In genomic region chr6:106097368-106098231, GRCh38 we compare ENCODE assay signal across 8 cellular contexts. TPM values are rescaled to one million over a fixed set of nuclear protein-coding genes. Genes with fewer than 3 reads are reported as not detected.
DNase-seq lines count a peak whose midpoint lies in the region; ATAC-seq and TF ChIP-seq lines count a peak whose summit lies in the region.

No MANE protein-coding gene starts in this region.

- peaks cover 33% of the 10 kb centered on the region for H3K4me1 ChIP-seq in Karpas-422 (ENCODE audit: low read length)
- peaks cover 2% of the 10 kb centered on the region in 2 donors for H3K4me1 ChIP-seq in esophagus (ENCODE audit: control insufficient read depth in 2 of 2, insufficient read depth in 2 of 2, low read length in 1 of 2)
- peaks cover 31 to 33% of the 10 kb centered on the region in 2 experiments for H3K4me1 ChIP-seq in neutrophil (ENCODE audit: control insufficient read depth in 1 of 2, insufficient read depth in 1 of 2, low read depth in 1 of 2, low read length in 1 of 2)

- peak overlapping the region; percentile 81 for H3K4me2 ChIP-seq in Karpas-422 (ENCODE audit: low read depth, low read length, poor library complexity, severe bottlenecking)

- DNase-seq in Karpas-422 (peak; percentile 59), cerebellum (ENCODE audit: low spot score) (no peak), SK-N-DZ (ENCODE audit: low spot score) (no peak)
- peak; percentile 29 for DNase-seq in activated CD4-positive, alpha-beta T cell treated with anti-CD3 and anti-CD28 coated beads, Interleukin-2, amount 50 U/mL, for 1 hour

- H3K9ac ChIP-seq in Karpas-422 (ENCODE audit: low read length), result peak overlapping the region; percentile 57

- peak overlapping the region; percentile 92 for H2AFZ ChIP-seq in Karpas-422 (ENCODE audit: low read length)

- 6 to 7% methylated on average over 19 of the region's 19 CpGs for WGBS in esophagus, 2 donors

- no peaks in the 10 kb centered on the region for H3K79me2 ChIP-seq in Karpas-422 (ENCODE audit: low read length)

- H3K9me2 ChIP-seq in Karpas-422 (replicated peaks; ENCODE audit: insufficient read depth, low read length), result no peaks in the 10 kb centered on the region

- TF ChIP-seq CTCF in neutrophil (IDR thresholded peaks at IDR 0.05), result no peak

- H3K9me3 ChIP-seq in Karpas-422 (ENCODE audit: low read length), result no peaks in the 10 kb centered on the region
- H3K9me3 ChIP-seq in esophagus (ENCODE audit: control insufficient read depth in 2 of 2, insufficient read depth in 1 of 2, low read depth in 1 of 2, low read length in 1 of 2), result no peaks in the 10 kb centered on the region
- no peaks in the 10 kb centered on the region for H3K9me3 ChIP-seq in neutrophil

- H3K27me3 ChIP-seq in Karpas-422 (ENCODE audit: low read length) (no peaks in the 10 kb centered on the region), esophagus (ENCODE audit: control insufficient read depth in 1 of 2, insufficient read depth in 2 of 2, low read length in 2 of 2) (no peaks in the 10 kb centered on the region), neutrophil (no peaks in the 10 kb centered on the region)

- ATAC-seq in GM21717 (IDR thresholded peaks at IDR 0.05; ENCODE audit: unreplicated experiment), result peak; percentile 57

- H3K4me3 ChIP-seq in GM08714 (ENCODE audit: low read length) (peak overlapping the region; percentile 98), Karpas-422 (ENCODE audit: low read length) (peak overlapping the region; percentile 67), esophagus (ENCODE audit: low read depth in 1 of 2, low read length in 2 of 2) (peak overlapping the region; percentile 42 to 57), neutrophil (ENCODE audit: low read depth in 1 of 2, low read length in 1 of 2) (peak overlapping the region; percentile 69 to 82)

- no peaks in the 10 kb centered on the region for H3K36me3 ChIP-seq in Karpas-422 (ENCODE audit: insufficient read depth, low read length)
- peaks cover 0 to 4% of the 10 kb centered on the region in 2 donors for H3K36me3 ChIP-seq in esophagus (ENCODE audit: control insufficient read depth in 2 of 2, insufficient read depth in 2 of 2, low read length in 1 of 2)
- peaks cover 14% of the 10 kb centered on the region for H3K36me3 ChIP-seq in neutrophil

- no peaks in the 10 kb centered on the region for H4K20me1 ChIP-seq in Karpas-422 (ENCODE audit: insufficient read depth, low read depth, low read length)

- H3K27ac ChIP-seq in Karpas-422 (ENCODE audit: low read length), result no peak overlapping the region
- peak overlapping the region; percentile 87 to 91 for H3K27ac ChIP-seq in esophagus (ENCODE audit: low read depth in 2 of 2, low read length in 1 of 2)
- peak overlapping the region; percentile 96 for H3K27ac ChIP-seq in neutrophil

RNA-seq across cellular contexts. Expression of gene PRDM1, which starts 11.5 kb away (rescaled TPM):
- total RNA-seq in Karpas-422 (2014; rRNA removed; shearing (Covaris generic); ENCODE audit: low replicate concordance), result 0.11 and 0.54 TPM in 2 replicates
- polyA plus RNA-seq in esophagus, result 10 to 100 TPM; 29.7 to 37.6 TPM
- total RNA-seq in cerebellum, result 0.45 TPM
- not detected in 2 replicates for polyA plus RNA-seq in SK-N-DZ (2014; cell fraction: cytosol; rRNA removed)
- polyA plus RNA-seq in SK-N-DZ (2014; cell fraction: nucleus; rRNA removed), result not detected in 2 replicates

Comparison
In these comparisons a context has a peak if more than half of its experiments do, and no peak if none do; other contexts are left out.
1. DNase-seq: peak in Karpas-422 (single experiment) and activated CD4-positive, alpha-beta T cell treated with anti-CD3 and anti-CD28 coated beads, Interleukin-2, amount 50 U/mL, for 1 hour (single experiment); none in cerebellum (single experiment) and SK-N-DZ (single experiment).
2. Peak in every context shown above with its lines, with median percentiles within 50 percentile points of each other: H3K4me3 ChIP-seq.